Comparison of ENCODE assay signal across 9 cellular contexts in genomic region chr12:1575799-1576401, GRCh38. TPM values are rescaled to one million over a fixed set of nuclear protein-coding genes. Genes with fewer than 3 reads are reported as not detected.
DNase-seq lines count a peak whose midpoint lies in the region; ATAC-seq, FAIRE-seq and TF ChIP-seq lines count a peak whose summit lies in the region.
"Had no signal": no experiment of that assay in that cellular context is flagged by ENCODE, and none has a peak within 500 bp of the region (broad histone marks: within the 10 kb centered on the region; RNA-seq: fewer than 3 reads in every experiment).

No MANE protein-coding gene starts in this region.

- H3K27me3 ChIP-seq in right cardiac atrium (ENCODE audit: control insufficient read depth, insufficient read depth) (no peaks in the 10 kb centered on the region), stomach (no peaks in the 10 kb centered on the region)

- no peaks in the 10 kb centered on the region for H3K9me3 ChIP-seq in right cardiac atrium (ENCODE audit: control insufficient read depth, low read length)
- no peaks in the 10 kb centered on the region for H3K9me3 ChIP-seq in stomach

- H3K4me3 ChIP-seq in astrocyte of the spinal cord (ENCODE audit: low read depth, low read length) = no peak overlapping the region
- peak overlapping the region; percentile 18 for H3K4me3 ChIP-seq in right cardiac atrium (ENCODE audit: low read length)
- peak overlapping the region; percentile 19 to 27 (median 23) for H3K4me3 ChIP-seq in stomach

- H3K27ac ChIP-seq in right cardiac atrium (ENCODE audit: low read length) (no peak overlapping the region), stomach (peak overlapping the region; percentile 51 to 81 (median 72))

- TF ChIP-seq POLR2A in stomach (IDR thresholded peaks at IDR 0.05) = no peak

- H3K4me1 ChIP-seq in right cardiac atrium (ENCODE audit: control insufficient read depth, insufficient read depth, low read length) (peaks cover 13% of the 10 kb centered on the region), stomach (peaks cover 17 to 39% (median 29%) of the 10 kb centered on the region in 4 donors)

- TF ChIP-seq CTCF in astrocyte of the spinal cord (IDR thresholded peaks at IDR 0.05; ENCODE audit: low read depth, low read length) (no peak), stomach (IDR thresholded peaks at IDR 0.05) (no peak)

- intact Hi-C loops in right cardiac atrium (cut with DNase I) (no loop called here), stomach (cut with DNase I; ENCODE audit: low total_unique reads) (no loop called here)

- peak; percentile 25 to 43 for ATAC-seq in right cardiac atrium
- no peak for ATAC-seq in GM19328 (IDR thresholded peaks at IDR 0.05; ENCODE audit: unreplicated experiment)

- no peak for TF ChIP-seq EP300 in stomach (IDR thresholded peaks at IDR 0.05)

- no peak for DNase-seq in HTR-8/SVneo (ENCODE audit: insufficient read length, low spot score)
- DNase-seq in astrocyte of the spinal cord (ENCODE audit: low read depth, low spot score) = peak; percentile 57
- no peak for DNase-seq in right cardiac atrium
- DNase-seq in stomach = no peak
- DNase-seq in activated CD4-positive, CD25-positive, alpha-beta regulatory T cell (lab: John Stamatoyannopoulos, UW) = no peak
- no peak for DNase-seq in D341Med (ENCODE audit: low spot score)
- DNase-seq in A172 (ENCODE audit: low spot score) = no peak

- H3K36me3 ChIP-seq in stomach = no peaks in the 10 kb centered on the region

- WGBS in right cardiac atrium = 20% methylated on average over 12 of the region's 12 CpGs
- 12 to 26% (median 19%) methylated on average over 12 of the region's 12 CpGs for WGBS in stomach, 5 donors

- FAIRE-seq in HTR-8/SVneo (lab: Jason Lieb, UNC) = peak; percentile 9
- FAIRE-seq: endothelial cell of umbilical vein had no signal

- in situ Hi-C loops in astrocyte of the spinal cord (cut with HindIII; ENCODE audit: low sequenced_read_pairs) = no loop called here

RNA-seq across cellular contexts. Expression of gene FBXL14, which starts 18.5 kb away (rescaled TPM):
- total RNA-seq in right cardiac atrium = 1 to 10 TPM; 6.5 to 8.3 (median 8.0) TPM
- 4.7 TPM for polyA plus RNA-seq in right cardiac atrium
- total RNA-seq in stomach = 10 to 100 TPM in 3 of 5 donors, 1 to 10 TPM in 1, not detected in 1; 5.4 to 36.2 (median 22.9) TPM
- 1 to 10 TPM; 2.6 to 7.9 (median 7.2) TPM for polyA plus RNA-seq in stomach
- total RNA-seq in A172 (2014; rRNA removed; shearing (Covaris generic)) = 4.7 and 5.0 TPM in 2 replicates

RNA-seq across cellular contexts. Expression of gene WNT5B, which starts 53.1 kb away (rescaled TPM):
- total RNA-seq in right cardiac atrium = 1 to 10 TPM; 1.7 to 3.6 (median 2.6) TPM
- polyA plus RNA-seq in right cardiac atrium = 1.7 TPM
- total RNA-seq in stomach = 10 to 100 TPM in 2 of 5 donors, 1 to 10 TPM in 2, under 1 TPM in 1; 0.45 to 22.3 (median 7.8) TPM
- polyA plus RNA-seq in stomach = 10 to 100 TPM in 1 of 3 donors, 1 to 10 TPM in 2; 4.3 to 13.6 (median 4.4) TPM
- 10.1 and 10.3 TPM in 2 replicates for total RNA-seq in A172 (2014; rRNA removed; shearing (Covaris generic))
- total RNA-seq: endothelial cell of umbilical vein had no signal
- polyA plus RNA-seq: endothelial cell of umbilical vein had no signal
